Comparison of ENCODE assay signal across 21 cellular contexts in genomic region chr4:2886622-2887021, GRCh38. TPM values are rescaled to one million over a fixed set of nuclear protein-coding genes. Genes with fewer than 3 reads are reported as not detected.
DNase-seq lines count a peak whose midpoint lies in the region; ATAC-seq and TF ChIP-seq lines count a peak whose summit lies in the region.
"Had no signal": no experiment of that assay in that cellular context is flagged by ENCODE, and none has a peak within 500 bp of the region (broad histone marks: within the 10 kb centered on the region; RNA-seq: fewer than 3 reads in every experiment).

No MANE protein-coding gene starts in this region.

- ATAC-seq in right cardiac atrium (peak; percentile 56 to 61), HG02981 (IDR thresholded peaks at IDR 0.05; ENCODE audit: unreplicated experiment) (no peak), GM19467 (IDR thresholded peaks at IDR 0.05; ENCODE audit: unreplicated experiment) (no peak)
- ATAC-seq: WTC11 had no signal

- DNase-seq in BE2C = peak; percentile 80
- peak; percentile 5 for DNase-seq in NCI-H2081 treated with DMSO at 0.1 percent for 48 hours (lab: John Stamatoyannopoulos, UW)
- peak; percentile 75 for DNase-seq in WERI-Rb-1
- no peak for DNase-seq in right cardiac atrium
- DNase-seq in SW480 (ENCODE audit: low spot score) = no peak
- DNase-seq in stimulated activated CD4-positive, alpha-beta T cell treated with anti-CD3 and anti-CD28 coated beads, Interleukin-1b, Interleukin-23, amount 100 ng/mL, for 48 hours = no peak
- DNase-seq: ACHN; activated CD4-positive, alpha-beta memory T cell treated with anti-CD3 and anti-CD28 coated beads, Interleukin-2, amount 10 ng/mL, durations not matched to agents 7 days and 5 days; activated naive CD4-positive, alpha-beta T cell; effector memory CD4-positive, alpha-beta T cell; NCI-H510A treated with DMSO at 0.1 percent for 48 hours; nephron progenitor cell; OCI-M1; psoas muscle; SIG-M5; T-helper 2 cell had no signal

- H3K4me3 ChIP-seq in BE2C (ENCODE audit: low read depth, low read length) (peak overlapping the region; percentile 26), WERI-Rb-1 (ENCODE audit: low read depth, low read length) (peak overlapping the region; percentile 19), right cardiac atrium (ENCODE audit: low read length) (no peak overlapping the region)
- H3K4me3 ChIP-seq: psoas muscle, suprapubic skin had no signal

- H3K27me3 ChIP-seq in BE2C = no peaks in the 10 kb centered on the region
- no peaks in the 10 kb centered on the region for H3K27me3 ChIP-seq in WERI-Rb-1 (ENCODE audit: insufficient read depth, low read depth, severe bottlenecking)
- no peaks in the 10 kb centered on the region for H3K27me3 ChIP-seq in right cardiac atrium (ENCODE audit: control insufficient read depth, insufficient read depth)
- H3K27me3 ChIP-seq: suprapubic skin had no signal

- TF ChIP-seq CTCF in BE2C (IDR thresholded peaks at IDR 0.05; ENCODE audit: low read depth, low read length) (no peak), WERI-Rb-1 (IDR thresholded peaks at IDR 0.05; ENCODE audit: low read depth, low read length) (no peak)

- peak overlapping the region; percentile 90 for H3K27ac ChIP-seq in WERI-Rb-1
- no peak overlapping the region for H3K27ac ChIP-seq in right cardiac atrium (ENCODE audit: low read length)
- H3K27ac ChIP-seq: C4-2B, psoas muscle, suprapubic skin had no signal

- 45% methylated on average over 6 of the region's 6 CpGs for WGBS in right cardiac atrium

- peaks cover 29% of the 10 kb centered on the region for H3K36me3 ChIP-seq in BE2C
- H3K36me3 ChIP-seq in WERI-Rb-1 = peaks cover 60% of the 10 kb centered on the region

- H3K9me3 ChIP-seq in BE2C (no peaks in the 10 kb centered on the region), WERI-Rb-1 (ENCODE audit: severe bottlenecking) (no peaks in the 10 kb centered on the region), right cardiac atrium (ENCODE audit: control insufficient read depth, low read length) (no peaks in the 10 kb centered on the region)
- H3K9me3 ChIP-seq: psoas muscle, suprapubic skin had no signal

- H3K4me1 ChIP-seq in BE2C = peaks cover 20% of the 10 kb centered on the region
- peaks cover 1% of the 10 kb centered on the region for H3K4me1 ChIP-seq in right cardiac atrium (ENCODE audit: control insufficient read depth, insufficient read depth, low read length)
- H3K4me1 ChIP-seq: suprapubic skin had no signal

- intact Hi-C loops in right cardiac atrium (cut with DNase I) = no loop called here

RNA-seq across cellular contexts. Expression of gene ADD1, which starts 43.0 kb away (rescaled TPM):
- 184 TPM for polyA plus RNA-seq in BE2C (2012; ENCODE audit: insufficient read depth, insufficient read length, low read depth)
- 100 to 1,000 TPM; 215 to 256 (median 236) TPM for total RNA-seq in right cardiac atrium
- polyA plus RNA-seq in right cardiac atrium = 207 TPM

Comparison
In these comparisons a context has a peak if more than half of its experiments do, and no peak if none do; other contexts are left out.
1. DNase-seq: peak in BE2C (single experiment), NCI-H2081 treated with DMSO at 0.1 percent for 48 hours (single experiment) and WERI-Rb-1 (single experiment); none in right cardiac atrium (0 of 3), SW480 (single experiment) and stimulated activated CD4-positive, alpha-beta T cell treated with anti-CD3 and anti-CD28 coated beads, Interleukin-1b, Interleukin-23, amount 100 ng/mL, for 48 hours (single experiment).
2. ATAC-seq: peak in right cardiac atrium (2 of 2); none in HG02981 (single experiment) and GM19467 (single experiment).